ENCODE assay signal across 19 cellular contexts in the genomic region with DNA sequence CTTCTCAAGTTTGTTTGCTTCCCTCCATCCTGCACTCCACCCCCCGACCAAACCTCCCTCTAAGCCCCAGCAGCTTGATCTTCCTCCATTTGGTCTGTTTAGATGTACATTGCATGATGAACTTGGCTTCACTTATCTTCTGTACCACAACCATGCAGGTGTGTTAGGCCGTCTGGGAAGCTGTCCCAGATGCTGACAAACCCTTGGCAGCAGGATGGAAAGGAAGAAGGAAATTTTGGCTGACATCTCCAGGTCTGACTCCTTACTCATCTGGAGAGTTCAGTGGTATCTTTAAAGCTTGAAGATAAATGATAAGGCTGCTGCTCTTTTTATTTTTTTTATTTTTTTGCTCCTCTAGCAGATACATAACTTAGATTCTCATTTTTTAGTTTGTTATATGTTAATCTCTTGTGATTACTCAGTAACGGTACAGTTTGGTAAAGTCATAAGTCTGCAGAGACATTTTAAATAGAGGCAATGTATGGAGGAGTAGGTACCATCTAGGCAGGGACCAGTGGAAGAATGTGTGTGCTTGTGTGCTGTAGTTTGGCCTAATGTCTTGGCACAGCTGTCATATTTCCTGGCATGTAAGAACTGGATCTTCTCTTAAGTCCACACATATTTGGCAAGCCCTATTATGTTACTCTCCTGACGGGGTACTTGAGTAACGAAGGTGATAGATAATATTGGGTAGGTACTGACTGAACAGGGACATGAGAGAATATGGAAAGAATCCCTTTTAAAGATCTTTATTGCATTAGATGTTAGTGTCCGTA.
A peak's percentile ranks its signal among the peaks of the same experiment; 100 is the strongest.
DNase-seq lines count a peak whose midpoint lies in the region; ATAC-seq, FAIRE-seq and TF ChIP-seq lines count a peak whose summit lies in the region.
"Had no signal": no experiment of that assay in that cellular context is flagged by ENCODE, and none has a peak within 500 bp of the region (broad histone marks: within the 10 kb centered on the region; RNA-seq: fewer than 3 reads in every experiment).

No MANE protein-coding gene starts in this region.

- H3K4me1 ChIP-seq in prostate gland (replicated peaks), result no peaks in the 10 kb centered on the region
- peaks cover 0 to 5% of the 10 kb centered on the region in 2 donors for H3K4me1 ChIP-seq in kidney (ENCODE audit: control insufficient read depth in 1 of 2, insufficient read depth in 1 of 2, low read depth in 1 of 2, low read length in 2 of 2)
- H3K4me1 ChIP-seq: testis had no signal

- H3K27ac Mint-ChIP-seq in activated naive CD4-positive, alpha-beta T cell treated with anti-CD3 and anti-CD28 coated beads, Interleukin-2, amount 50 U/mL, for 24 hours, result peak overlapping the region; percentile 31
- peak overlapping the region; percentile 46 for H3K27ac Mint-ChIP-seq in activated naive CD8-positive, alpha-beta T cell treated with anti-CD3 and anti-CD28 coated beads for 36 hours
- H3K27ac Mint-ChIP-seq: activated CD4-positive, alpha-beta memory T cell treated with anti-CD3 and anti-CD28 coated beads for 36 hours; T-helper 1 cell treated with Interleukin-12 subunit alpha and Interleukin-12 subunit beta and Interleukin-4 antibody, amounts not matched to agents 30 μg/mL and 1 μg/mL, for 36 hours had no signal

- no peaks in the 10 kb centered on the region for H3K27me3 Mint-ChIP-seq in activated naive CD4-positive, alpha-beta T cell treated with anti-CD3 and anti-CD28 coated beads, Interleukin-2, amount 50 U/mL, for 24 hours
- H3K27me3 Mint-ChIP-seq in activated naive CD8-positive, alpha-beta T cell treated with anti-CD3 and anti-CD28 coated beads for 36 hours, result no peaks in the 10 kb centered on the region

- no peaks in the 10 kb centered on the region for H3K27me3 ChIP-seq in MG63
- H3K27me3 ChIP-seq in prostate gland (replicated peaks; ENCODE audit: insufficient read depth), result no peaks in the 10 kb centered on the region
- H3K27me3 ChIP-seq: testis had no signal

- H3K9ac ChIP-seq in kidney (ENCODE audit: low read length in 2 of 2), result no peak overlapping the region

- no peaks in the 10 kb centered on the region for H3K9me3 Mint-ChIP-seq in activated naive CD4-positive, alpha-beta T cell treated with anti-CD3 and anti-CD28 coated beads, Interleukin-2, amount 50 U/mL, for 24 hours
- H3K9me3 Mint-ChIP-seq in activated naive CD8-positive, alpha-beta T cell treated with anti-CD3 and anti-CD28 coated beads for 36 hours, result no peaks in the 10 kb centered on the region
- H3K9me3 Mint-ChIP-seq: activated CD4-positive, alpha-beta memory T cell treated with anti-CD3 and anti-CD28 coated beads for 36 hours; T-helper 1 cell treated with Interleukin-12 subunit alpha and Interleukin-12 subunit beta and Interleukin-4 antibody, amounts not matched to agents 30 μg/mL and 1 μg/mL, for 36 hours; WTC11 had no signal

- no peak overlapping the region for H3K27ac ChIP-seq in prostate gland
- no peak overlapping the region for H3K27ac ChIP-seq in kidney (ENCODE audit: low read depth in 2 of 2, low read length in 2 of 2)
- H3K27ac ChIP-seq: testis had no signal

- FAIRE-seq in kidney (lab: Jason Lieb, UNC), result no peak
- FAIRE-seq: endothelial cell of umbilical vein had no signal

- no peak for DNase-seq in activated naive CD4-positive, alpha-beta T cell treated with anti-CD3 and anti-CD28 coated beads, Interleukin-2, amount 50 U/mL, for 16 hours
- DNase-seq in MG63 (peak; percentile 61), prostate gland (ENCODE audit: low spot score) (peak; percentile 53), kidney (no peak), cortex of kidney (lab: John Stamatoyannopoulos, UW) (no peak)
- no peak for DNase-seq in activated naive CD8-positive, alpha-beta T cell treated with anti-CD3 and anti-CD28 coated beads for 36 hours
- DNase-seq: activated CD4-positive, alpha-beta memory T cell treated with anti-CD3 and anti-CD28 coated beads for 36 hours; NCI-H1694; NCI-H526 treated with DMSO at 0.1 percent for 48 hours; SHP77 treated with DMSO at 0.1 percent for 48 hours; stimulated activated CD8-positive, alpha-beta memory T cell treated with anti-CD3 and anti-CD28 coated beads, Interleukin-4, amount 100 ng/mL, for 48 hours; testis had no signal

- H3K36me3 ChIP-seq in MG63 (no peaks in the 10 kb centered on the region), prostate gland (no peaks in the 10 kb centered on the region), kidney (ENCODE audit: control insufficient read depth in 1 of 2, insufficient read depth in 2 of 2, low read length in 2 of 2) (no peaks in the 10 kb centered on the region)

- no peak for ATAC-seq in HG03139 (IDR thresholded peaks at IDR 0.05; ENCODE audit: unreplicated experiment)
- ATAC-seq: HCT116, WTC11 had no signal

- TF ChIP-seq POLR2A in prostate gland (IDR thresholded peaks at IDR 0.05), result no peak

- 24% methylated on average over 6 of the region's 6 CpGs for WGBS in prostate gland

- H3K4me3 ChIP-seq in MG63 (no peak overlapping the region), prostate gland (no peak overlapping the region), kidney (ENCODE audit: low read length in 2 of 2) (no peak overlapping the region)
- H3K4me3 ChIP-seq: testis had no signal

- no peaks in the 10 kb centered on the region for H3K36me3 Mint-ChIP-seq in activated naive CD4-positive, alpha-beta T cell treated with anti-CD3 and anti-CD28 coated beads, Interleukin-2, amount 50 U/mL, for 24 hours
- H3K36me3 Mint-ChIP-seq in activated naive CD8-positive, alpha-beta T cell treated with anti-CD3 and anti-CD28 coated beads for 36 hours, result no peaks in the 10 kb centered on the region
- H3K36me3 Mint-ChIP-seq: activated CD4-positive, alpha-beta memory T cell treated with anti-CD3 and anti-CD28 coated beads for 36 hours; CD4-positive, alpha-beta memory T cell had no signal

- TF ChIP-seq CTCF in prostate gland (IDR thresholded peaks at IDR 0.05), result no peak
- no peak for TF ChIP-seq CTCF in kidney (IDR thresholded peaks at IDR 0.05; ENCODE audit: borderline replicate concordance, extremely low read depth, insufficient read depth)

- intact Hi-C loops in prostate gland (cut with DNase I), result no loop called here
- intact Hi-C loops in kidney (cut with DNase I), result no loop called here

- H3K9me3 ChIP-seq in MG63 (no peaks in the 10 kb centered on the region), prostate gland (no peaks in the 10 kb centered on the region), kidney (ENCODE audit: control insufficient read depth in 1 of 2, low read length in 2 of 2) (no peaks in the 10 kb centered on the region)
- H3K9me3 ChIP-seq: testis had no signal

- H3K4me3 Mint-ChIP-seq in activated naive CD4-positive, alpha-beta T cell treated with anti-CD3 and anti-CD28 coated beads, Interleukin-2, amount 50 U/mL, for 24 hours, result no peak overlapping the region
- no peak overlapping the region for H3K4me3 Mint-ChIP-seq in activated naive CD8-positive, alpha-beta T cell treated with anti-CD3 and anti-CD28 coated beads for 36 hours
- H3K4me3 Mint-ChIP-seq: activated CD4-positive, alpha-beta memory T cell treated with anti-CD3 and anti-CD28 coated beads for 36 hours; T-helper 1 cell treated with Interleukin-12 subunit alpha and Interleukin-12 subunit beta and Interleukin-4 antibody, amounts not matched to agents 30 μg/mL and 1 μg/mL, for 36 hours; WTC11 had no signal

- peaks cover 49% of the 10 kb centered on the region for H3K4me1 Mint-ChIP-seq in activated naive CD4-positive, alpha-beta T cell treated with anti-CD3 and anti-CD28 coated beads, Interleukin-2, amount 50 U/mL, for 24 hours
- peaks cover 53% of the 10 kb centered on the region for H3K4me1 Mint-ChIP-seq in activated naive CD8-positive, alpha-beta T cell treated with anti-CD3 and anti-CD28 coated beads for 36 hours

Comparison
In these comparisons a context has a peak if more than half of its experiments do, and no peak if none do; other contexts are left out.
1. DNase-seq: peak in MG63 (single experiment) and prostate gland (single experiment); none in activated naive CD4-positive, alpha-beta T cell treated with anti-CD3 and anti-CD28 coated beads, Interleukin-2, amount 50 U/mL, for 16 hours (single experiment), activated naive CD8-positive, alpha-beta T cell treated with anti-CD3 and anti-CD28 coated beads for 36 hours (single experiment), kidney (single experiment) and cortex of kidney (single experiment).